ENCODE assay signal across 32 cellular contexts in the genomic region with DNA sequence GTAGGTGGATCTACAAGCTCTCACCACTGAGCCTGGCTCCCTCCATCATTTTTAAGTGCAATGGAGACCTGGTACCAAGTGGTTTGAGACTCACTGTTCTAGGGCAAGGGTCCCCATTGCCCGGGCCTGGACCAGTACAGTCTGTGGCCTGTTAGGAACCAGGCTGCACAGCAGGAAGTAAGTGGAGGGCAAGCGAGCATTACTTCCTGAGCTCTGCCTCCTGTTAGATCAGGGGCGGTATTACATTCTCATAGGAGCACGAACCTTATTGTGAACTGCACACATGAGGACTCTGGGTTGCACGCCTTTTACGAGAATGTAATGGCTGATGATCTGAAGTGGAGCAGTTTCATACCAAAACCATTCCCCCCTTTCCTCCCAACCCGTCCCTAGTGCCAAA. TPM values are rescaled to one million over a fixed set of nuclear protein-coding genes. Genes with fewer than 3 reads are reported as not detected.
DNase-seq lines count a peak whose midpoint lies in the region; ATAC-seq and TF ChIP-seq lines count a peak whose summit lies in the region.
"Had no signal": no experiment of that assay in that cellular context is flagged by ENCODE, and none has a peak within 500 bp of the region (broad histone marks: within the 10 kb centered on the region; RNA-seq: fewer than 3 reads in every experiment).

No MANE protein-coding gene starts in this region.

- H3K4me3 ChIP-seq in GM06990 (replicated peaks; ENCODE audit: low read depth, low read length): no peak overlapping the region
- no peak overlapping the region for H3K4me3 ChIP-seq in tibial artery
- H3K4me3 ChIP-seq: coronary artery, esophagus muscularis mucosa, heart right ventricle, lung, neural progenitor cell had no signal

- H3K4me1 Mint-ChIP-seq in activated B cell treated with CpG ODN at 0.5 μM for 24 hours: peaks cover 54% of the 10 kb centered on the region
- peaks cover 4 to 9% of the 10 kb centered on the region in 2 donors for H3K4me1 Mint-ChIP-seq in natural killer cell treated with Interleukin-12 subunit alpha and Interleukin-12 subunit beta and Interleukin-15 and Interleukin-18, amount 100 ng/mL, for 72 hours (ENCODE audit: low read depth in 2 of 2)
- H3K4me1 Mint-ChIP-seq: H9, neural progenitor cell, WTC11 had no signal

- no peaks in the 10 kb centered on the region for H3K27me3 Mint-ChIP-seq in activated B cell treated with CpG ODN at 0.5 μM for 24 hours
- H3K27me3 Mint-ChIP-seq in natural killer cell treated with Interleukin-12 subunit alpha and Interleukin-12 subunit beta and Interleukin-15 and Interleukin-18, amount 100 ng/mL, for 72 hours: no peaks in the 10 kb centered on the region

- peak; percentile 74 for ATAC-seq in activated B cell treated with CpG ODN at 0.5 μM for 24 hours (ENCODE audit: low read depth)
- peak in 1 of 2 donors; percentile 50 for ATAC-seq in natural killer cell treated with Interleukin-12 subunit alpha and Interleukin-12 subunit beta and Interleukin-15 and Interleukin-18, amount 100 ng/mL, for 72 hours
- ATAC-seq in GM19351 (IDR thresholded peaks at IDR 0.05; ENCODE audit: unreplicated experiment): no peak
- no peak for ATAC-seq in GM18519 (IDR thresholded peaks at IDR 0.05; ENCODE audit: low FRiP score, unreplicated experiment)
- ATAC-seq: foreskin keratinocyte, heart right ventricle, Panc1, WTC11 had no signal

- H3K36me3 Mint-ChIP-seq in activated B cell treated with CpG ODN at 0.5 μM for 24 hours (ENCODE audit: low read depth): peaks cover 8% of the 10 kb centered on the region
- H3K36me3 Mint-ChIP-seq in natural killer cell treated with Interleukin-12 subunit alpha and Interleukin-12 subunit beta and Interleukin-15 and Interleukin-18, amount 100 ng/mL, for 72 hours: no peaks in the 10 kb centered on the region
- H3K36me3 Mint-ChIP-seq: WTC11 had no signal

- CTCF ChIA-PET in activated B cell treated with CpG ODN at 0.5 μM for 24 hours (lab: Charles Lee): interaction anchor here (0.8 to 12.3 kb wide), 11 partner anchors 16 to 241 kb away, joined by 3 to 127 read pairs (median 5); a partner anchor contains a TSS

- H3K4me1 ChIP-seq in tibial artery: no peaks in the 10 kb centered on the region
- H3K4me1 ChIP-seq: esophagus muscularis mucosa, foreskin keratinocyte, neural progenitor cell, parathyroid adenoma had no signal

- H3K9me3 ChIP-seq in tibial artery: no peaks in the 10 kb centered on the region
- H3K9me3 ChIP-seq: esophagus muscularis mucosa, heart right ventricle had no signal

- H3K36me3 ChIP-seq in GM06990 (ENCODE audit: control insufficient read depth, insufficient read depth, low read length): no peaks in the 10 kb centered on the region
- H3K36me3 ChIP-seq in tibial artery: peaks cover 0 to 9% (median 0%) of the 10 kb centered on the region in 3 donors
- H3K36me3 ChIP-seq: heart right ventricle, neural progenitor cell had no signal

- peak overlapping the region; percentile 41 for H3K4me3 Mint-ChIP-seq in activated B cell treated with CpG ODN at 0.5 μM for 24 hours
- no peak overlapping the region for H3K4me3 Mint-ChIP-seq in natural killer cell treated with Interleukin-12 subunit alpha and Interleukin-12 subunit beta and Interleukin-15 and Interleukin-18, amount 100 ng/mL, for 72 hours
- H3K4me3 Mint-ChIP-seq: activated T-helper 1 cell treated with anti-CD3 and anti-CD28 coated beads, Interleukin-12 subunit alpha, Interleukin-12 subunit beta, Interleukin-2, Interleukin-4 antibody, amounts not matched to agents 30 ng/mL and 10 ng/mL and 1 ng/mL, durations not matched to agents 14 hours and 24 hours and 36 hours; CD14-positive monocyte; H9; neural progenitor cell; WTC11 had no signal

- H3K9me3 Mint-ChIP-seq in activated B cell treated with CpG ODN at 0.5 μM for 24 hours: peaks cover 2% of the 10 kb centered on the region
- no peaks in the 10 kb centered on the region for H3K9me3 Mint-ChIP-seq in natural killer cell treated with Interleukin-12 subunit alpha and Interleukin-12 subunit beta and Interleukin-15 and Interleukin-18, amount 100 ng/mL, for 72 hours
- H3K9me3 Mint-ChIP-seq: activated T-helper 1 cell treated with anti-CD3 and anti-CD28 coated beads, Interleukin-12 subunit alpha, Interleukin-12 subunit beta, Interleukin-2, Interleukin-4 antibody, amounts not matched to agents 30 ng/mL and 10 ng/mL and 1 ng/mL, durations not matched to agents 14 hours and 24 hours and 36 hours; CD14-positive monocyte; H9; WTC11 had no signal

- TF ChIP-seq CTCF in GM06990 (IDR thresholded peaks at IDR 0.05; ENCODE audit: insufficient read depth, low read length, poor library complexity, severe bottlenecking) (peak; percentile 6), activated B cell treated with CpG ODN at 0.5 μM for 24 hours (IDR thresholded peaks at IDR 0.05) (no peak), tibial artery (IDR thresholded peaks at IDR 0.05) (no peak)

- peak; percentile 52 for DNase-seq in GM06990 (ENCODE audit: extremely low read depth, insufficient read length)
- DNase-seq in activated B cell treated with CpG ODN at 0.5 μM for 24 hours: no peak
- no peak for DNase-seq in natural killer cell treated with Interleukin-12 subunit alpha and Interleukin-12 subunit beta and Interleukin-15 and Interleukin-18, amount 100 ng/mL, for 72 hours (ENCODE audit: low spot score)
- no peak for DNase-seq in GF-D8 (lab: John Stamatoyannopoulos, UW)
- no peak for DNase-seq in tibial artery
- DNase-seq: activated CD4-positive, alpha-beta T cell treated with anti-CD3 and anti-CD28 coated beads, Interleukin-2, amount 50 U/mL, for 1 hour; activated naive CD4-positive, alpha-beta T cell treated with anti-CD3 and anti-CD28 coated beads, Interleukin-2, amount 50 U/mL, for 16 hours; aorta; foreskin keratinocyte; H9; heart right ventricle; NCI-H1105 treated with DMSO at 0.1 percent for 48 hours; NCI-H1930; NCI-H526; NK-92 treated with Interleukin-12 subunit alpha and Interleukin-12 subunit beta, amount 100 ng/mL, for 24 hours; SHP77 treated with DMSO at 0.1 percent for 48 hours; small intestine; stimulated activated CD4-positive, alpha-beta T cell treated with anti-CD3 and anti-CD28 coated beads, Interleukin-1b, Interleukin-23, amount 100 ng/mL, for 48 hours; substantia nigra had no signal

- H3K27me3 ChIP-seq in GM06990 (replicated peaks; ENCODE audit: control insufficient read depth, insufficient read depth, low read length): no peaks in the 10 kb centered on the region
- H3K27me3 ChIP-seq in tibial artery: no peaks in the 10 kb centered on the region
- H3K27me3 ChIP-seq: esophagus muscularis mucosa, foreskin keratinocyte, heart right ventricle, neural progenitor cell had no signal

- intact Hi-C loops in activated B cell treated with CpG ODN at 0.5 μM for 24 hours (cut with micrococcal nuclease): loop anchor here (1.0 to 10.0 kb wide), 2 partner anchors 12 to 166 kb away; no protein-coding TSS in a partner anchor
- intact Hi-C loops in tibial artery (cut with DNase I; ENCODE audit: low total_unique reads): no loop called here

- POLR2A ChIA-PET in activated B cell treated with CpG ODN at 0.5 μM for 24 hours (lab: Charles Lee): interaction anchor here (0.5 to 4.7 kb wide), 15 partner anchors 12 to 221 kb away, joined by 3 to 46 read pairs (median 5); a partner anchor contains a TSS

- no peak overlapping the region for H3K27ac ChIP-seq in tibial artery
- H3K27ac ChIP-seq: coronary artery, esophagus muscularis mucosa, foreskin keratinocyte, heart right ventricle, neural progenitor cell, parathyroid adenoma had no signal

- TF ChIP-seq POLR2A in GM18951 (IDR thresholded peaks at IDR 0.05; ENCODE audit: extremely low read depth, insufficient read depth, insufficient read length): peak; percentile 15

- in situ Hi-C loops in GM18951 (cut with MboI; ENCODE audit: low sequenced_read_pairs, unreplicated experiment): no loop called here

- peak overlapping the region; percentile 82 for H3K27ac Mint-ChIP-seq in activated B cell treated with CpG ODN at 0.5 μM for 24 hours
- H3K27ac Mint-ChIP-seq in natural killer cell treated with Interleukin-12 subunit alpha and Interleukin-12 subunit beta and Interleukin-15 and Interleukin-18, amount 100 ng/mL, for 72 hours: peak overlapping the region; percentile 41 to 71
- H3K27ac Mint-ChIP-seq: activated T-helper 1 cell treated with anti-CD3 and anti-CD28 coated beads, Interleukin-12 subunit alpha, Interleukin-12 subunit beta, Interleukin-2, Interleukin-4 antibody, amounts not matched to agents 30 ng/mL and 10 ng/mL and 1 ng/mL, durations not matched to agents 14 hours and 24 hours and 36 hours; H9; neural progenitor cell; WTC11 had no signal

RNA-seq across cellular contexts. Expression of a gene that starts 6.8 kb away (rescaled TPM):
- 20.4 and 26.8 TPM in 2 replicates for total RNA-seq in activated B cell treated with CpG ODN at 0.5 μM for 24 hours
- 10 to 100 TPM in 1 of 2 donors, 1 to 10 TPM in 1; 9.8 to 19.7 TPM for total RNA-seq in natural killer cell treated with Interleukin-12 subunit alpha and Interleukin-12 subunit beta and Interleukin-15 and Interleukin-18, amount 100 ng/mL, for 72 hours

RNA-seq across cellular contexts. Expression of a gene that starts 36.2 kb away (rescaled TPM):
- 23.4 and 24.5 TPM in 2 replicates for total RNA-seq in activated B cell treated with CpG ODN at 0.5 μM for 24 hours
- under 1 TPM in 1 of 2 donors, not detected in 1; 0.17 TPM for total RNA-seq in natural killer cell treated with Interleukin-12 subunit alpha and Interleukin-12 subunit beta and Interleukin-15 and Interleukin-18, amount 100 ng/mL, for 72 hours
- total RNA-seq: activated T-helper 1 cell treated with anti-CD3 and anti-CD28 coated beads, Interleukin-12 subunit alpha, Interleukin-12 subunit beta, Interleukin-2, Interleukin-4 antibody, amounts not matched to agents 30 ng/mL and 10 ng/mL and 1 ng/mL, durations not matched to agents 14 hours and 24 hours and 36 hours; Daoy; foreskin keratinocyte; H9; WTC11 had no signal

Comparison
In these comparisons a context has a peak if more than half of its experiments do, and no peak if none do; other contexts are left out.
1. RNA of a gene that starts 36.2 kb away (total RNA-seq): 23.4 to 24.5 TPM in activated B cell treated with CpG ODN at 0.5 μM for 24 hours; 0.17 TPM in natural killer cell treated with Interleukin-12 subunit alpha and Interleukin-12 subunit beta and Interleukin-15 and Interleukin-18, amount 100 ng/mL, for 72 hours; every median in the first group is over 10 times any median in the second.